26 cellular contexts compared by ENCODE assay signal in genomic region chr2:162065767-162066166, GRCh38. TPM values are rescaled to one million over a fixed set of nuclear protein-coding genes. Genes with fewer than 3 reads are reported as not detected.
A peak's percentile ranks its signal among the peaks of the same experiment; 100 is the strongest.
DNase-seq lines count a peak whose midpoint lies in the region; ATAC-seq lines count a peak whose summit lies in the region.
"Had no signal": no experiment of that assay in that cellular context is flagged by ENCODE, and none has a peak within 500 bp of the region (broad histone marks: within the 10 kb centered on the region; RNA-seq: fewer than 3 reads in every experiment).

No MANE protein-coding gene starts in this region.

- peaks cover 18 to 19% of the 10 kb centered on the region in 2 donors for H3K4me1 ChIP-seq in naive thymus-derived CD4-positive, alpha-beta T cell (ENCODE audit: control insufficient read depth in 2 of 2, insufficient read depth in 2 of 2, low read length in 2 of 2)
- H3K4me1 ChIP-seq: tibial artery had no signal

- no peaks in the 10 kb centered on the region for H3K9me3 ChIP-seq in naive thymus-derived CD4-positive, alpha-beta T cell (ENCODE audit: control insufficient read depth in 2 of 3, low read length in 3 of 3)
- H3K9me3 ChIP-seq: spleen, tibial artery had no signal

- DNase-seq in NCI-H1417 (lab: John Stamatoyannopoulos, UW) (peak in 2 of 3 experiments; percentile 34 to 78), NCI-H1417 treated with DMSO at 0.1 percent for 48 hours (lab: John Stamatoyannopoulos, UW) (no peak), HT-29 (ENCODE audit: low spot score) (peak; percentile 41), NCI-H345 treated with DMSO at 0.1 percent for 48 hours (lab: John Stamatoyannopoulos, UW; ENCODE audit: unreplicated experiment) (peak; percentile 28), NCI-H1436 treated with DMSO at 0.1 percent for 48 hours (lab: John Stamatoyannopoulos, UW) (no peak), kidney tubule cell (ENCODE audit: low spot score) (no peak)
- DNase-seq in naive thymus-derived CD4-positive, alpha-beta T cell, result no peak
- DNase-seq in T-helper 2 cell treated with Interferon-gamma antibody and Interleukin-4, amounts not matched to agents 5 μg/mL and 100 μg/mL, for 36 hours (ENCODE audit: low spot score), result no peak
- DNase-seq: activated CD4-positive, alpha-beta T cell treated with anti-CD3 and anti-CD28 coated beads for 48 hours; activated naive CD8-positive, alpha-beta T cell treated with anti-CD3 and anti-CD28 coated beads for 36 hours; AML-193; GF-D8; H7; heart left ventricle; natural killer cell; NCI-H526 treated with DMSO at 0.1 percent for 48 hours; retina; Right ventricle myocardium superior; spleen; stimulated activated CD4-positive, alpha-beta T cell treated with anti-CD3 and anti-CD28 coated beads, Interleukin-4, amount 100 ng/mL, for 4 hours; tibial artery had no signal

- peak overlapping the region in 6 of 9 donors; percentile 78 to 96 (median 90) for H3K27ac Mint-ChIP-seq in naive thymus-derived CD4-positive, alpha-beta T cell
- no peak overlapping the region for H3K27ac Mint-ChIP-seq in T-helper 2 cell treated with Interferon-gamma antibody and Interleukin-4, amounts not matched to agents 5 μg/mL and 100 μg/mL, for 36 hours
- H3K27ac Mint-ChIP-seq: activated naive CD8-positive, alpha-beta T cell treated with anti-CD3 and anti-CD28 coated beads for 36 hours; natural killer cell; stimulated activated naive CD8-positive, alpha-beta T cell treated with anti-CD3 and anti-CD28 coated beads, Interleukin-15, Interleukin-2, amounts not matched to agents 100 ng/mL and 50 ng/mL, for 24 hours had no signal

- no peaks in the 10 kb centered on the region for H3K27me3 ChIP-seq in naive thymus-derived CD4-positive, alpha-beta T cell (ENCODE audit: control insufficient read depth in 2 of 2, insufficient read depth in 2 of 2, low read length in 2 of 2)
- H3K27me3 ChIP-seq: heart left ventricle, spleen, tibial artery had no signal

- peaks cover 4 to 71% (median 39%) of the 10 kb centered on the region in 5 donors for H3K36me3 Mint-ChIP-seq in naive thymus-derived CD4-positive, alpha-beta T cell
- peaks cover 80% of the 10 kb centered on the region for H3K36me3 Mint-ChIP-seq in T-helper 2 cell treated with Interferon-gamma antibody and Interleukin-4, amounts not matched to agents 5 μg/mL and 100 μg/mL, for 36 hours (ENCODE audit: low read depth)
- H3K36me3 Mint-ChIP-seq: natural killer cell had no signal

- no peaks in the 10 kb centered on the region for H3K27me3 Mint-ChIP-seq in naive thymus-derived CD4-positive, alpha-beta T cell
- no peaks in the 10 kb centered on the region for H3K27me3 Mint-ChIP-seq in T-helper 2 cell treated with Interferon-gamma antibody and Interleukin-4, amounts not matched to agents 5 μg/mL and 100 μg/mL, for 36 hours (ENCODE audit: low read depth)
- H3K27me3 Mint-ChIP-seq: activated naive CD8-positive, alpha-beta T cell treated with anti-CD3 and anti-CD28 coated beads for 36 hours; stimulated activated naive CD8-positive, alpha-beta T cell treated with anti-CD3 and anti-CD28 coated beads, Interleukin-15, Interleukin-2, amounts not matched to agents 100 ng/mL and 50 ng/mL, for 24 hours had no signal

- H3K4me1 Mint-ChIP-seq in naive thymus-derived CD4-positive, alpha-beta T cell, result peaks cover 41 to 93% (median 82%) of the 10 kb centered on the region in 7 donors
- H3K4me1 Mint-ChIP-seq in T-helper 2 cell treated with Interferon-gamma antibody and Interleukin-4, amounts not matched to agents 5 μg/mL and 100 μg/mL, for 36 hours (ENCODE audit: low read depth), result peaks cover 76% of the 10 kb centered on the region

- H3K27ac ChIP-seq in naive thymus-derived CD4-positive, alpha-beta T cell (ENCODE audit: low read depth, low read length), result no peak overlapping the region
- H3K27ac ChIP-seq: heart left ventricle, spleen, tibial artery had no signal

- intact Hi-C loops in naive thymus-derived CD4-positive, alpha-beta T cell (cut with micrococcal nuclease), result loop anchor here in 1 of 2 donors (2.0 kb wide), 1 partner anchor 55 kb away; no protein-coding TSS in a partner anchor

- ATAC-seq in naive thymus-derived CD4-positive, alpha-beta T cell, result no peak
- ATAC-seq: heart left ventricle, K562, left lobe of liver, natural killer cell had no signal

- H3K36me3 ChIP-seq in naive thymus-derived CD4-positive, alpha-beta T cell (ENCODE audit: control insufficient read depth in 2 of 3, insufficient read depth in 3 of 3, low read length in 3 of 3), result no peaks in the 10 kb centered on the region
- H3K36me3 ChIP-seq: heart left ventricle, spleen, tibial artery had no signal

- H3K9me3 Mint-ChIP-seq in naive thymus-derived CD4-positive, alpha-beta T cell, result no peaks in the 10 kb centered on the region
- H3K9me3 Mint-ChIP-seq in T-helper 2 cell treated with Interferon-gamma antibody and Interleukin-4, amounts not matched to agents 5 μg/mL and 100 μg/mL, for 36 hours, result no peaks in the 10 kb centered on the region
- H3K9me3 Mint-ChIP-seq: activated T-helper 2 cell treated with anti-CD3 and anti-CD28 coated beads, Interferon-gamma antibody, Interleukin-2, Interleukin-4, amounts not matched to agents 10 μg/mL and 5 μg/mL and 100 μg/mL, durations not matched to agents 14 hours and 24 hours and 36 hours; natural killer cell; stimulated activated naive CD8-positive, alpha-beta T cell treated with anti-CD3 and anti-CD28 coated beads, Interleukin-15, Interleukin-2, amounts not matched to agents 100 ng/mL and 50 ng/mL, for 24 hours had no signal

- no peak overlapping the region for H3K4me3 Mint-ChIP-seq in naive thymus-derived CD4-positive, alpha-beta T cell
- no peak overlapping the region for H3K4me3 Mint-ChIP-seq in T-helper 2 cell treated with Interferon-gamma antibody and Interleukin-4, amounts not matched to agents 5 μg/mL and 100 μg/mL, for 36 hours
- H3K4me3 Mint-ChIP-seq: activated naive CD8-positive, alpha-beta T cell treated with anti-CD3 and anti-CD28 coated beads for 36 hours; natural killer cell; stimulated activated naive CD8-positive, alpha-beta T cell treated with anti-CD3 and anti-CD28 coated beads, Interleukin-15, Interleukin-2, amounts not matched to agents 100 ng/mL and 50 ng/mL, for 24 hours had no signal

- CTCF ChIA-PET in naive thymus-derived CD4-positive, alpha-beta T cell (lab: Charles Lee), result interaction anchor here (0.7 to 1.3 kb wide), 4 partner anchors 8 to 82 kb away, joined by 3 to 5 read pairs (median 3); no protein-coding TSS in a partner anchor

- no peak overlapping the region for H3K4me3 ChIP-seq in naive thymus-derived CD4-positive, alpha-beta T cell (ENCODE audit: low read length)
- H3K4me3 ChIP-seq: heart left ventricle, K562, spleen, tibial artery had no signal

- POLR2A ChIA-PET in naive thymus-derived CD4-positive, alpha-beta T cell (lab: Charles Lee), result interaction anchor here (10.2 kb wide), 1 partner anchor 7 kb away, joined by 68 read pairs; the partner anchor contains the start of gene DPP4

RNA-seq across cellular contexts. Expression of gene DPP4, which starts 8.2 kb away (rescaled TPM):
- 12.7 and 19.0 TPM in 2 replicates for total RNA-seq in HT-29 (2014; rRNA removed; shearing (Covaris generic))
- 100 to 1,000 TPM in 1 of 5 experiments, 10 to 100 TPM in 4; 35.7 to 188 (median 41.6) TPM for total RNA-seq in naive thymus-derived CD4-positive, alpha-beta T cell
- polyA plus RNA-seq in naive thymus-derived CD4-positive, alpha-beta T cell, result 10 to 100 TPM; 77.4 to 88.9 TPM
- total RNA-seq: osteocyte had no signal
- polyA plus RNA-seq: K562 had no signal

Comparison
In these comparisons a context has a peak if more than half of its experiments do, and no peak if none do; other contexts are left out.
1. DNase-seq: peak in NCI-H1417 (2 of 3), HT-29 (single experiment) and NCI-H345 treated with DMSO at 0.1 percent for 48 hours (single experiment); none in NCI-H1417 treated with DMSO at 0.1 percent for 48 hours (single experiment), naive thymus-derived CD4-positive, alpha-beta T cell (0 of 9), T-helper 2 cell treated with Interferon-gamma antibody and Interleukin-4, amounts not matched to agents 5 μg/mL and 100 μg/mL, for 36 hours (single experiment), NCI-H1436 treated with DMSO at 0.1 percent for 48 hours (single experiment) and kidney tubule cell (single experiment).